In genomic region chr2:108412995-108413726, GRCh38 we compare ENCODE assay signal across 16 cellular contexts. TPM values are rescaled to one million over a fixed set of nuclear protein-coding genes. Genes with fewer than 3 reads are reported as not detected.
DNase-seq lines count a peak whose midpoint lies in the region; ATAC-seq and TF ChIP-seq lines count a peak whose summit lies in the region.
"Had no signal": no experiment of that assay in that cellular context is flagged by ENCODE, and none has a peak within 500 bp of the region (broad histone marks: within the 10 kb centered on the region; RNA-seq: fewer than 3 reads in every experiment).

No MANE protein-coding gene starts in this region.

- H2AK9ac ChIP-seq in IMR-90 (replicated peaks; ENCODE audit: low read depth, low read length, poor library complexity), result peak overlapping the region; percentile 88

- H3K18ac ChIP-seq in IMR-90 (ENCODE audit: low read depth, low read length), result peak overlapping the region; percentile 72; the same call in 1 of the 2 replicates

- no peaks in the 10 kb centered on the region for H3K36me3 Mint-ChIP-seq in activated T-cell treated with anti-CD3 and anti-CD28 coated beads, Interleukin-2, amount 50 U/mL, for 4 hours (ENCODE audit: insufficient read depth)

- H3K4me3 Mint-ChIP-seq in activated T-cell treated with anti-CD3 and anti-CD28 coated beads, Interleukin-2, amount 50 U/mL, for 4 hours, result no peak overlapping the region
- H3K4me3 Mint-ChIP-seq: central memory CD8-positive, alpha-beta T cell; IgD-negative memory B cell had no signal

- no peak for TF ChIP-seq RAD21 in IMR-90 (IDR thresholded peaks at IDR 0.05; ENCODE audit: low read length)

- H2AFZ ChIP-seq in IMR-90 (replicated peaks; ENCODE audit: low read length, poor library complexity), result peak overlapping the region; percentile 27

- H4K20me1 ChIP-seq in IMR-90 (ENCODE audit: insufficient read depth, low read length), result no peaks in the 10 kb centered on the region

- no CpG with 5 or more reads among the region's 2 CpGs for WGBS in IMR-90 (ENCODE audit: extremely low coverage in 2 of 2, insufficient read length in 1 of 2), 2 experiments

- H3K36me3 ChIP-seq in BJ (ENCODE audit: control insufficient read depth, insufficient read depth, low read length), result no peaks in the 10 kb centered on the region
- no peaks in the 10 kb centered on the region for H3K36me3 ChIP-seq in IMR-90 (ENCODE audit: control insufficient read depth, insufficient read depth, low read length)
- no peaks in the 10 kb centered on the region for H3K36me3 ChIP-seq in brain microvascular endothelial cell (replicated peaks)
- H3K36me3 ChIP-seq in tibial artery, result no peaks in the 10 kb centered on the region
- H3K36me3 ChIP-seq: transverse colon, WERI-Rb-1 had no signal

- intact Hi-C loops in IMR-90 (cut with micrococcal nuclease), result loop anchor here (5.0 kb wide), 1 partner anchor 34 kb away; the partner anchor contains the start of gene GCC2
- intact Hi-C loops in tibial artery (cut with DNase I; ENCODE audit: low total_unique reads), result no loop called here

- ATAC-seq in IMR-90 (ENCODE audit: low read depth), result peak; percentile 56
- ATAC-seq in activated T-cell treated with anti-CD3 and anti-CD28 coated beads, Interleukin-2, amount 50 U/mL, for 4 hours, result no peak
- no peak for ATAC-seq in HG03135 (IDR thresholded peaks at IDR 0.05; ENCODE audit: unreplicated experiment)
- ATAC-seq: psoas muscle had no signal

- no TSS peak for BruUV-seq in IMR-90 (replicated peaks; lab: Mats Ljungman, UMichigan)

- POLR2A ChIA-PET in BJ (lab: Charles Lee) (no interaction called here), IMR-90 (lab: Charles Lee; ENCODE audit: unreplicated experiment) (no interaction called here)

- H3K9me1 ChIP-seq in IMR-90 (ENCODE audit: insufficient read depth, low read length), result peaks cover 19% of the 10 kb centered on the region

- H3K4ac ChIP-seq in IMR-90 (ENCODE audit: low read depth, low read length), result peak overlapping the region; percentile 83

- H3K27me3 ChIP-seq in BJ (ENCODE audit: control insufficient read depth, insufficient read depth, low read length) (no peaks in the 10 kb centered on the region), IMR-90 (ENCODE audit: control insufficient read depth, insufficient read depth, low read length) (no peaks in the 10 kb centered on the region), brain microvascular endothelial cell (replicated peaks) (no peaks in the 10 kb centered on the region), tibial artery (no peaks in the 10 kb centered on the region)
- H3K27me3 ChIP-seq: transverse colon had no signal

- in situ Hi-C loops in IMR-90 (cut with MboI; ENCODE audit: low sequenced_read_pairs) (no loop called here), brain microvascular endothelial cell (cut with HindIII; ENCODE audit: low pct_ligation_motif_present, low sequenced_read_pairs) (no loop called here)

- H2BK20ac ChIP-seq in IMR-90 (ENCODE audit: low read depth, low read length), result peak overlapping the region; percentile 90

- CTCF ChIA-PET in BJ (lab: Yijun Ruan, JAX), result interaction anchor here (0.9 to 1.5 kb wide), 3 partner anchors 10 to 36 kb away, joined by 3 to 5 read pairs (median 4); partner anchors contain the start of gene SULT1C4
- CTCF ChIA-PET in IMR-90 (lab: Yijun Ruan, JAX), result interaction anchor here (0.6 to 1.0 kb wide), 2 partner anchors 27 to 224 kb away, joined by 4 read pairs; no protein-coding TSS in a partner anchor

- H3K56ac ChIP-seq in IMR-90 (ENCODE audit: extremely low read depth, insufficient read depth, low read length), result peak overlapping the region; percentile 47

- dilution Hi-C loops in IMR-90 (cut with HindIII; ENCODE audit: low sequenced_read_pairs, unreplicated experiment), result no loop called here

- H2BK15ac ChIP-seq in IMR-90 (ENCODE audit: low read depth, low read length), result peak overlapping the region; percentile 66

- H3K27me3 Mint-ChIP-seq in activated T-cell treated with anti-CD3 and anti-CD28 coated beads, Interleukin-2, amount 50 U/mL, for 4 hours (ENCODE audit: low read depth), result peaks cover 7% of the 10 kb centered on the region

- H2AK5ac ChIP-seq in IMR-90 (ENCODE audit: low read depth, low read length), result peak overlapping the region; percentile 95

- H3K4me1 ChIP-seq in IMR-90 (ENCODE audit: control insufficient read depth, insufficient read depth, low read length), result peaks cover 12% of the 10 kb centered on the region
- no peaks in the 10 kb centered on the region for H3K4me1 ChIP-seq in tibial artery
- H3K4me1 ChIP-seq: psoas muscle, transverse colon had no signal

- DNase-seq in BJ (ENCODE audit: low read depth), result peak; percentile 89
- DNase-seq in IMR-90, result peak; percentile 91
- peak; percentile 86 for DNase-seq in brain microvascular endothelial cell
- peak; percentile 84 for DNase-seq in kidney glomerular epithelial cell (lab: John Stamatoyannopoulos, UW)
- DNase-seq in activated T-cell treated with anti-CD3 and anti-CD28 coated beads, Interleukin-2, amount 50 U/mL, for 4 hours, result no peak
- no peak for DNase-seq in germinal center (ENCODE audit: low spot score)
- DNase-seq in tibial artery, result no peak
- DNase-seq: activated T-cell treated with anti-CD3 and anti-CD28 coated beads for 4 hours, DMS 273 treated with DMSO at 0.1 percent for 48 hours, psoas muscle, transverse colon, WERI-Rb-1 had no signal

- peak overlapping the region; percentile 66 to 89 for H4K8ac ChIP-seq in IMR-90 (ENCODE audit: low read depth in 2 of 2, low read length in 2 of 2)

- H3K27ac ChIP-seq in IMR-90 (ENCODE audit: insufficient read depth, low read length) (peak overlapping the region; percentile 74), brain microvascular endothelial cell (no peak overlapping the region), tibial artery (no peak overlapping the region)
- H3K27ac ChIP-seq: psoas muscle, transverse colon, WERI-Rb-1 had no signal

- H4K91ac ChIP-seq in IMR-90 (ENCODE audit: insufficient read depth, low read depth, low read length), result peak overlapping the region; percentile 83

- no peak for TF ChIP-seq POLR2A in IMR-90 (IDR thresholded peaks at IDR 0.05; ENCODE audit: low read depth, low read length)

- H3K4me2 ChIP-seq in IMR-90 (ENCODE audit: low read depth, low read length), result no peak overlapping the region

- 0 out of 2 replicates have a peak overlapping the region, but pooled peaks have one; percentile 5 for H4K5ac ChIP-seq in IMR-90 (ENCODE audit: low read depth, low read length)

- no peaks in the 10 kb centered on the region for H3K4me1 Mint-ChIP-seq in activated T-cell treated with anti-CD3 and anti-CD28 coated beads, Interleukin-2, amount 50 U/mL, for 4 hours (ENCODE audit: low read depth)
- H3K4me1 Mint-ChIP-seq: central memory CD8-positive, alpha-beta T cell; IgD-negative memory B cell had no signal

- H3K9ac ChIP-seq in IMR-90 (ENCODE audit: low read depth, low read length), result no peak overlapping the region

- H3K9me3 Mint-ChIP-seq in activated T-cell treated with anti-CD3 and anti-CD28 coated beads, Interleukin-2, amount 50 U/mL, for 4 hours, result no peaks in the 10 kb centered on the region
- H3K9me3 Mint-ChIP-seq: central memory CD8-positive, alpha-beta T cell had no signal

- H2BK120ac ChIP-seq in IMR-90 (ENCODE audit: low read depth, low read length), result peak overlapping the region; percentile 86

- peak overlapping the region; percentile 76 for H3K14ac ChIP-seq in IMR-90 (replicated peaks; ENCODE audit: low read depth, low read length)

- TF ChIP-seq CTCF in BJ (IDR thresholded peaks at IDR 0.05; ENCODE audit: insufficient read depth, low read depth, low read length) (no peak), IMR-90 (conservative IDR thresholded peaks at IDR 0.05; ENCODE audit: low read depth, low read length) (no peak), brain microvascular endothelial cell (IDR thresholded peaks at IDR 0.05; ENCODE audit: low read depth, low read length, missing control alignments) (no peak), tibial artery (IDR thresholded peaks at IDR 0.05) (no peak)

- peak overlapping the region; percentile 75 for H2BK5ac ChIP-seq in IMR-90 (ENCODE audit: low read depth, low read length, poor library complexity, severe bottlenecking)

- H3K4me3 ChIP-seq in BJ (ENCODE audit: low read depth, low read length), result no peak overlapping the region
- H3K4me3 ChIP-seq in IMR-90 (ENCODE audit: insufficient read depth, low read depth, low read length), result no peak overlapping the region
- H3K4me3 ChIP-seq in brain microvascular endothelial cell (ENCODE audit: low read depth, low read length), result no peak overlapping the region
- no peak overlapping the region for H3K4me3 ChIP-seq in tibial artery
- H3K4me3 ChIP-seq: lung, psoas muscle, transverse colon had no signal

- H3K9me3 ChIP-seq in IMR-90 (ENCODE audit: control insufficient read depth, insufficient read depth, low read length) (no peaks in the 10 kb centered on the region), tibial artery (no peaks in the 10 kb centered on the region)
- H3K9me3 ChIP-seq: psoas muscle, transverse colon had no signal

- peak overlapping the region; percentile 89; the same call in 1 of the 2 replicates for H3K23ac ChIP-seq in IMR-90 (ENCODE audit: low read depth, low read length)

- peaks cover 0 to 8% of the 10 kb centered on the region in 2 experiments; a peak in 1 of 4 replicates for H3K79me1 ChIP-seq in IMR-90 (ENCODE audit: low read depth in 1 of 2, low read length in 2 of 2)

TF ChIP-seq in IMR-90, 13 proteins besides CTCF, POLR2A, EP300 and RAD21:
- peak; percentile 53 for TF ChIP-seq RCOR1 (IDR thresholded peaks at IDR 0.05; ENCODE audit: insufficient replicate concordance, low read length)
- 0 out of 2 replicates have a peak, but pooled peaks have one; percentile 5 for TF ChIP-seq CEBPB (IDR thresholded peaks at IDR 0.05; ENCODE audit: low read depth, low read length)
- no peak for TF ChIP-seq FOS (IDR thresholded peaks at IDR 0.05; ENCODE audit: low read depth, low read length)

RNA-seq across cellular contexts. Expression of gene SULT1C4, which starts 35.4 kb away (rescaled TPM):
- polyA plus RNA-seq in BJ (2011; rRNA removed), result 0.05 TPM in 1 of 2 replicates, not detected in the other
- polyA minus RNA-seq in BJ (2011; rRNA and poly(A)+ RNA removed), result not detected in 2 replicates
- 0.36 and 0.56 TPM in 2 replicates for total RNA-seq in IMR-90 (2012; rRNA removed)
- 0.27 and 0.50 TPM in 2 replicates for polyA plus RNA-seq in IMR-90 (2012; rRNA removed)
- 0.26 and 0.49 TPM in 2 replicates for polyA plus RNA-seq in IMR-90 (2012; cell fraction: cytosol; rRNA removed)
- polyA plus RNA-seq in IMR-90 (2012; cell fraction: nucleus; rRNA removed; ENCODE audit: low replicate concordance), result 0.35 and 1.9 TPM in 2 replicates
- not detected for total RNA-seq in activated T-cell treated with anti-CD3 and anti-CD28 coated beads, Interleukin-2, amount 50 U/mL, for 4 hours
- polyA plus RNA-seq: IgD-negative memory B cell had no signal

RNA-seq across cellular contexts. Expression of gene GCC2, which starts 35.8 kb away (rescaled TPM):
- polyA plus RNA-seq in BJ (2011; rRNA removed) (4.7 and 10.4 TPM in 2 replicates), IMR-90 (2012; rRNA removed) (4.9 and 6.4 TPM in 2 replicates)
- polyA minus RNA-seq in BJ (2011; rRNA and poly(A)+ RNA removed), result 5.6 and 6.2 TPM in 2 replicates
- 8.6 and 16.7 TPM in 2 replicates for total RNA-seq in IMR-90 (2012; rRNA removed)
- 0.88 and 0.95 TPM in 2 replicates for polyA plus RNA-seq in IMR-90 (2012; cell fraction: cytosol; rRNA removed)
- 1.1 and 13.4 TPM in 2 replicates for polyA plus RNA-seq in IMR-90 (2012; cell fraction: nucleus; rRNA removed; ENCODE audit: low replicate concordance)
- total RNA-seq in activated T-cell treated with anti-CD3 and anti-CD28 coated beads, Interleukin-2, amount 50 U/mL, for 4 hours, result 10 to 100 TPM; 25.6 to 28.0 (median 27.8) TPM

Comparison
In these comparisons a context has a peak if more than half of its experiments do, and no peak if none do; other contexts are left out.
1. DNase-seq: peak in BJ (single experiment), IMR-90 (single experiment), brain microvascular endothelial cell (single experiment) and kidney glomerular epithelial cell (single experiment); none in activated T-cell treated with anti-CD3 and anti-CD28 coated beads, Interleukin-2, amount 50 U/mL, for 4 hours (single experiment), germinal center (single experiment) and tibial artery (0 of 2).